In genomic region chr12:53961025-53961761, GRCh38 we compare ENCODE assay signal across 15 cellular contexts. TPM values are rescaled to one million over a fixed set of nuclear protein-coding genes. Genes with fewer than 3 reads are reported as not detected.
DNase-seq lines count a peak whose midpoint lies in the region.
"Had no signal": no experiment of that assay in that cellular context is flagged by ENCODE, and none has a peak within 500 bp of the region (broad histone marks: within the 10 kb centered on the region; RNA-seq: fewer than 3 reads in every experiment).

No MANE protein-coding gene starts in this region.

- CTCF ChIA-PET in activated CD4-positive, alpha-beta memory T cell treated with anti-CD3 and anti-CD28 coated beads, Interleukin-2, amount 10 ng/mL, durations not matched to agents 7 days and 5 days (lab: Charles Lee), result no interaction called here

- H2AK5ac ChIP-seq in mesendoderm (ENCODE audit: low read length), result no peak overlapping the region

- H3K4me2 ChIP-seq in mesendoderm (ENCODE audit: low read length), result no peak overlapping the region

- no peak overlapping the region for H2BK120ac ChIP-seq in mesendoderm (ENCODE audit: low read depth, low read length)

- no peak overlapping the region for H3K18ac ChIP-seq in mesendoderm (ENCODE audit: low read length)

- POLR2A ChIA-PET in activated CD4-positive, alpha-beta memory T cell treated with anti-CD3 and anti-CD28 coated beads, Interleukin-2, amount 10 ng/mL, durations not matched to agents 7 days and 5 days (lab: Charles Lee), result no interaction called here

- no peaks in the 10 kb centered on the region for H3K36me3 Mint-ChIP-seq in activated T-helper 1 cell treated with anti-CD3 and anti-CD28 coated beads, Interleukin-12 subunit alpha, Interleukin-12 subunit beta, Interleukin-2, Interleukin-4 antibody, amounts not matched to agents 30 ng/mL and 10 ng/mL and 1 ng/mL, durations not matched to agents 14 hours and 24 hours and 36 hours (ENCODE audit: low read depth)
- H3K36me3 Mint-ChIP-seq in activated CD4-positive, alpha-beta memory T cell treated with anti-CD3 and anti-CD28 coated beads, Interleukin-2, amount 10 ng/mL, durations not matched to agents 7 days and 5 days (ENCODE audit: low read depth), result no peaks in the 10 kb centered on the region

- H3K23ac ChIP-seq in mesendoderm (ENCODE audit: low read length), result peak overlapping the region; percentile 66

- WGBS in mesendoderm (ENCODE audit: extremely low coverage, insufficient coverage, low lambda C conversion rate), result no CpG with 5 or more reads among the region's 72 CpGs

- H3K4me1 ChIP-seq in mesendoderm (ENCODE audit: control insufficient read depth, low read depth, low read length), result no peaks in the 10 kb centered on the region
- H3K4me1 ChIP-seq: uterus had no signal

- peaks cover 88% of the 10 kb centered on the region for H3K27me3 Mint-ChIP-seq in activated T-helper 1 cell treated with anti-CD3 and anti-CD28 coated beads, Interleukin-12 subunit alpha, Interleukin-12 subunit beta, Interleukin-2, Interleukin-4 antibody, amounts not matched to agents 30 ng/mL and 10 ng/mL and 1 ng/mL, durations not matched to agents 14 hours and 24 hours and 36 hours (ENCODE audit: insufficient read depth)
- H3K27me3 Mint-ChIP-seq in activated CD4-positive, alpha-beta memory T cell treated with anti-CD3 and anti-CD28 coated beads, Interleukin-2, amount 10 ng/mL, durations not matched to agents 7 days and 5 days, result peaks cover 92% of the 10 kb centered on the region

- no peak overlapping the region for H3K56ac ChIP-seq in mesendoderm (ENCODE audit: low read length)

- no peaks in the 10 kb centered on the region for H3K79me1 ChIP-seq in mesendoderm (ENCODE audit: low read length)

- H4K8ac ChIP-seq in mesendoderm (ENCODE audit: low read depth, low read length), result no peak overlapping the region

- no peak overlapping the region for H4K5ac ChIP-seq in mesendoderm (ENCODE audit: low read length)

- H3K27me3 ChIP-seq in mesendoderm (ENCODE audit: insufficient read depth, low read length, poor library complexity), result peaks cover 96% of the 10 kb centered on the region

- H3K9ac ChIP-seq in mesendoderm (ENCODE audit: low read length), result no peak overlapping the region

- intact Hi-C loops in activated T-helper 1 cell treated with anti-CD3 and anti-CD28 coated beads, Interleukin-12 subunit alpha, Interleukin-12 subunit beta, Interleukin-2, Interleukin-4 antibody, amounts not matched to agents 30 ng/mL and 10 ng/mL and 1 ng/mL, durations not matched to agents 14 hours and 24 hours and 36 hours (cut with micrococcal nuclease), result no loop called here

- H3K4me3 Mint-ChIP-seq in activated T-helper 1 cell treated with anti-CD3 and anti-CD28 coated beads, Interleukin-12 subunit alpha, Interleukin-12 subunit beta, Interleukin-2, Interleukin-4 antibody, amounts not matched to agents 30 ng/mL and 10 ng/mL and 1 ng/mL, durations not matched to agents 14 hours and 24 hours and 36 hours, result no peak overlapping the region
- no peak overlapping the region for H3K4me3 Mint-ChIP-seq in activated CD4-positive, alpha-beta memory T cell treated with anti-CD3 and anti-CD28 coated beads, Interleukin-2, amount 10 ng/mL, durations not matched to agents 7 days and 5 days

- H3K27ac ChIP-seq in mesendoderm (ENCODE audit: low read depth, low read length), result no peak overlapping the region
- H3K27ac ChIP-seq: ovary, uterus had no signal

- no peak overlapping the region for H3K4me3 ChIP-seq in mesendoderm (ENCODE audit: low read length)
- H3K4me3 ChIP-seq: ovary, uterus had no signal

- H2BK5ac ChIP-seq in mesendoderm (ENCODE audit: low read length), result no peak overlapping the region

- H3K79me2 ChIP-seq in mesendoderm (ENCODE audit: control insufficient read depth, insufficient read depth, low read length), result no peaks in the 10 kb centered on the region

- DNase-seq in AG20443 (ENCODE audit: low spot score), result peak; percentile 52
- no peak for DNase-seq in activated T-helper 1 cell treated with anti-CD3 and anti-CD28 coated beads, Interleukin-12 subunit alpha, Interleukin-12 subunit beta, Interleukin-2, Interleukin-4 antibody, amounts not matched to agents 30 ng/mL and 10 ng/mL and 1 ng/mL, durations not matched to agents 14 hours and 24 hours and 36 hours (ENCODE audit: low spot score)
- no peak for DNase-seq in mesendoderm
- DNase-seq in activated CD4-positive, alpha-beta memory T cell treated with anti-CD3 and anti-CD28 coated beads, Interleukin-2, amount 10 ng/mL, durations not matched to agents 7 days and 5 days, result no peak
- DNase-seq in NCI-H2029 treated with DMSO at 0.1 percent for 48 hours (lab: John Stamatoyannopoulos, UW), result no peak
- DNase-seq in NCI-H510A treated with DMSO at 0.1 percent for 48 hours (lab: John Stamatoyannopoulos, UW), result no peak
- DNase-seq: activated naive CD4-positive, alpha-beta T cell; NCI-H1694 treated with DMSO at 0.1 percent for 48 hours; ovary; Right ventricle myocardium superior; stimulated activated CD4-positive, alpha-beta T cell treated with anti-CD3 and anti-CD28 coated beads, Interleukin-2, amount 100 ng/mL, for 24 hours had no signal

- H3K4ac ChIP-seq in mesendoderm (ENCODE audit: low read depth, low read length), result no peak overlapping the region

- no peak overlapping the region for H2BK15ac ChIP-seq in mesendoderm (replicated peaks; ENCODE audit: low read depth)

- H3K27ac Mint-ChIP-seq in activated T-helper 1 cell treated with anti-CD3 and anti-CD28 coated beads, Interleukin-12 subunit alpha, Interleukin-12 subunit beta, Interleukin-2, Interleukin-4 antibody, amounts not matched to agents 30 ng/mL and 10 ng/mL and 1 ng/mL, durations not matched to agents 14 hours and 24 hours and 36 hours, result peak overlapping the region; percentile 50
- H3K27ac Mint-ChIP-seq in activated CD4-positive, alpha-beta memory T cell treated with anti-CD3 and anti-CD28 coated beads, Interleukin-2, amount 10 ng/mL, durations not matched to agents 7 days and 5 days, result no peak overlapping the region

- H3K4me1 Mint-ChIP-seq in activated T-helper 1 cell treated with anti-CD3 and anti-CD28 coated beads, Interleukin-12 subunit alpha, Interleukin-12 subunit beta, Interleukin-2, Interleukin-4 antibody, amounts not matched to agents 30 ng/mL and 10 ng/mL and 1 ng/mL, durations not matched to agents 14 hours and 24 hours and 36 hours (ENCODE audit: low read depth), result peaks cover 6% of the 10 kb centered on the region
- peaks cover 8% of the 10 kb centered on the region for H3K4me1 Mint-ChIP-seq in activated CD4-positive, alpha-beta memory T cell treated with anti-CD3 and anti-CD28 coated beads, Interleukin-2, amount 10 ng/mL, durations not matched to agents 7 days and 5 days

- no peaks in the 10 kb centered on the region for H3K36me3 ChIP-seq in mesendoderm (ENCODE audit: control insufficient read depth, insufficient read depth, low read length)
- H3K36me3 ChIP-seq: ovary, uterus had no signal

- H3K9me3 Mint-ChIP-seq in activated T-helper 1 cell treated with anti-CD3 and anti-CD28 coated beads, Interleukin-12 subunit alpha, Interleukin-12 subunit beta, Interleukin-2, Interleukin-4 antibody, amounts not matched to agents 30 ng/mL and 10 ng/mL and 1 ng/mL, durations not matched to agents 14 hours and 24 hours and 36 hours, result no peaks in the 10 kb centered on the region
- H3K9me3 Mint-ChIP-seq in activated CD4-positive, alpha-beta memory T cell treated with anti-CD3 and anti-CD28 coated beads, Interleukin-2, amount 10 ng/mL, durations not matched to agents 7 days and 5 days, result no peaks in the 10 kb centered on the region

RNA-seq across cellular contexts. Expression of gene HOXC12, which starts 6.5 kb away (rescaled TPM):
- not detected in 2 replicates for total RNA-seq in activated T-helper 1 cell treated with anti-CD3 and anti-CD28 coated beads, Interleukin-12 subunit alpha, Interleukin-12 subunit beta, Interleukin-2, Interleukin-4 antibody, amounts not matched to agents 30 ng/mL and 10 ng/mL and 1 ng/mL, durations not matched to agents 14 hours and 24 hours and 36 hours
- not detected for polyA plus RNA-seq in mesendoderm (2013, experiment 1 of 2)
- not detected for polyA plus RNA-seq in mesendoderm (2013, experiment 2 of 2)
- not detected for total RNA-seq in activated CD4-positive, alpha-beta memory T cell treated with anti-CD3 and anti-CD28 coated beads, Interleukin-2, amount 10 ng/mL, durations not matched to agents 7 days and 5 days
- total RNA-seq: activated CD8-positive, alpha-beta memory T cell treated with anti-CD3 and anti-CD28 coated beads for 36 hours; fibroblast of lung; mesenteric fat pad; ovary; Right ventricle myocardium superior; uterus had no signal
- polyA plus RNA-seq: fibroblast of lung, ovary had no signal

RNA-seq across cellular contexts. Expression of gene HOXC11, which starts 11.7 kb away (rescaled TPM):
- not detected in 2 replicates for total RNA-seq in activated T-helper 1 cell treated with anti-CD3 and anti-CD28 coated beads, Interleukin-12 subunit alpha, Interleukin-12 subunit beta, Interleukin-2, Interleukin-4 antibody, amounts not matched to agents 30 ng/mL and 10 ng/mL and 1 ng/mL, durations not matched to agents 14 hours and 24 hours and 36 hours
- polyA plus RNA-seq in mesendoderm (2013, experiment 1 of 2), result not detected
- not detected for polyA plus RNA-seq in mesendoderm (2013, experiment 2 of 2)
- not detected for total RNA-seq in activated CD4-positive, alpha-beta memory T cell treated with anti-CD3 and anti-CD28 coated beads, Interleukin-2, amount 10 ng/mL, durations not matched to agents 7 days and 5 days
- total RNA-seq: activated CD8-positive, alpha-beta memory T cell treated with anti-CD3 and anti-CD28 coated beads for 36 hours; fibroblast of lung; mesenteric fat pad; Right ventricle myocardium superior had no signal
- polyA plus RNA-seq: fibroblast of lung had no signal

RNA-seq across cellular contexts. Expression of gene HOTAIR, which starts 13.6 kb away (rescaled TPM):
- total RNA-seq in activated T-helper 1 cell treated with anti-CD3 and anti-CD28 coated beads, Interleukin-12 subunit alpha, Interleukin-12 subunit beta, Interleukin-2, Interleukin-4 antibody, amounts not matched to agents 30 ng/mL and 10 ng/mL and 1 ng/mL, durations not matched to agents 14 hours and 24 hours and 36 hours, result not detected in 2 replicates
- not detected for polyA plus RNA-seq in mesendoderm (2013, experiment 1 of 2)
- not detected for polyA plus RNA-seq in mesendoderm (2013, experiment 2 of 2)
- not detected for total RNA-seq in activated CD4-positive, alpha-beta memory T cell treated with anti-CD3 and anti-CD28 coated beads, Interleukin-2, amount 10 ng/mL, durations not matched to agents 7 days and 5 days
- total RNA-seq: activated CD8-positive, alpha-beta memory T cell treated with anti-CD3 and anti-CD28 coated beads for 36 hours; fibroblast of lung; mesenteric fat pad; Right ventricle myocardium superior had no signal
- polyA plus RNA-seq: fibroblast of lung had no signal

RNA-seq across cellular contexts. Expression of gene HOXC13, which starts 22.6 kb away (rescaled TPM):
- total RNA-seq in activated T-helper 1 cell treated with anti-CD3 and anti-CD28 coated beads, Interleukin-12 subunit alpha, Interleukin-12 subunit beta, Interleukin-2, Interleukin-4 antibody, amounts not matched to agents 30 ng/mL and 10 ng/mL and 1 ng/mL, durations not matched to agents 14 hours and 24 hours and 36 hours, result not detected in 2 replicates
- 0.03 TPM for polyA plus RNA-seq in mesendoderm (2013, experiment 1 of 2)
- 0.03 TPM for polyA plus RNA-seq in mesendoderm (2013, experiment 2 of 2)
- not detected for total RNA-seq in activated CD4-positive, alpha-beta memory T cell treated with anti-CD3 and anti-CD28 coated beads, Interleukin-2, amount 10 ng/mL, durations not matched to agents 7 days and 5 days
- total RNA-seq: activated CD8-positive, alpha-beta memory T cell treated with anti-CD3 and anti-CD28 coated beads for 36 hours; fibroblast of lung; mesenteric fat pad; ovary; Right ventricle myocardium superior; uterus had no signal
- polyA plus RNA-seq: fibroblast of lung, ovary had no signal

RNA-seq across cellular contexts. Expression of gene HOXC10, which starts 23.8 kb away (rescaled TPM):
- not detected in 2 replicates for total RNA-seq in activated T-helper 1 cell treated with anti-CD3 and anti-CD28 coated beads, Interleukin-12 subunit alpha, Interleukin-12 subunit beta, Interleukin-2, Interleukin-4 antibody, amounts not matched to agents 30 ng/mL and 10 ng/mL and 1 ng/mL, durations not matched to agents 14 hours and 24 hours and 36 hours
- not detected for polyA plus RNA-seq in mesendoderm (2013, experiment 1 of 2)
- polyA plus RNA-seq in mesendoderm (2013, experiment 2 of 2), result not detected
- not detected for total RNA-seq in activated CD4-positive, alpha-beta memory T cell treated with anti-CD3 and anti-CD28 coated beads, Interleukin-2, amount 10 ng/mL, durations not matched to agents 7 days and 5 days
- total RNA-seq: activated CD8-positive, alpha-beta memory T cell treated with anti-CD3 and anti-CD28 coated beads for 36 hours; fibroblast of lung; Right ventricle myocardium superior had no signal
